20 cellular contexts compared by ENCODE assay signal in genomic region chr10:28113202-28113601, GRCh38.
"Had no signal": no experiment of that assay in that cellular context is flagged by ENCODE, and none has a peak within 500 bp of the region (broad histone marks: within the 10 kb centered on the region; RNA-seq: fewer than 3 reads in every experiment).

No MANE protein-coding gene starts in this region.

- H3K27ac Mint-ChIP-seq: natural killer cell treated with Interleukin-12 subunit alpha and Interleukin-12 subunit beta and Interleukin-15 and Interleukin-18, amount 100 ng/mL, for 72 hours; neural progenitor cell; progenitor cell of endocrine pancreas had no signal

- ATAC-seq: gastrocnemius medialis; heart right ventricle; natural killer cell treated with Interleukin-12 subunit alpha and Interleukin-12 subunit beta and Interleukin-15 and Interleukin-18, amount 100 ng/mL, for 72 hours; right cardiac atrium had no signal

- DNase-seq: effector memory CD4-positive, alpha-beta T cell; gastrocnemius medialis; heart right ventricle; hypothalamus; left ventricle myocardium inferior; lower lobe of right lung; mesenchymal stem cell; midbrain; nucleus accumbens; ovary; right cardiac atrium; stimulated activated CD4-positive, alpha-beta T cell treated with anti-CD3 and anti-CD28 coated beads, Interleukin-2, amount 100 ng/mL, for 48 hours; stimulated activated naive CD4-positive, alpha-beta T cell treated with Interleukin-2 at 50 U/mL for 16 hours; trophoblast cell had no signal

- H3K27ac ChIP-seq: epithelial cell of prostate, esophagus muscularis mucosa, gastrocnemius medialis, heart right ventricle, left ventricle myocardium inferior, lower lobe of right lung, neural progenitor cell, ovary had no signal

- H3K9me3 ChIP-seq: esophagus muscularis mucosa, gastrocnemius medialis, heart right ventricle, left ventricle myocardium inferior, lower lobe of right lung, ovary had no signal

- H3K4me3 Mint-ChIP-seq: natural killer cell treated with Interleukin-12 subunit alpha and Interleukin-12 subunit beta and Interleukin-15 and Interleukin-18, amount 100 ng/mL, for 72 hours; neural progenitor cell had no signal

- H3K4me1 Mint-ChIP-seq: neural progenitor cell had no signal

- H3K9ac ChIP-seq: neural progenitor cell had no signal

- H2AFZ ChIP-seq: neural progenitor cell had no signal

- H3K27me3 ChIP-seq: gastrocnemius medialis, heart right ventricle, neural progenitor cell, ovary had no signal

- H3K4me1 ChIP-seq: gastrocnemius medialis, left ventricle myocardium inferior, lower lobe of right lung had no signal

- H3K27me3 Mint-ChIP-seq: natural killer cell treated with Interleukin-12 subunit alpha and Interleukin-12 subunit beta and Interleukin-15 and Interleukin-18, amount 100 ng/mL, for 72 hours; progenitor cell of endocrine pancreas had no signal

- H3K9me3 Mint-ChIP-seq: natural killer cell treated with Interleukin-12 subunit alpha and Interleukin-12 subunit beta and Interleukin-15 and Interleukin-18, amount 100 ng/mL, for 72 hours; neural progenitor cell had no signal

- H3K36me3 Mint-ChIP-seq: natural killer cell treated with Interleukin-12 subunit alpha and Interleukin-12 subunit beta and Interleukin-15 and Interleukin-18, amount 100 ng/mL, for 72 hours; neural progenitor cell had no signal

- H3K4me2 ChIP-seq: neural progenitor cell, smooth muscle cell had no signal
